ENCODE assay signal across 7 cellular contexts in genomic region chr19:29211041-29211440, GRCh38. TPM values are rescaled to one million over a fixed set of nuclear protein-coding genes. Genes with fewer than 3 reads are reported as not detected.
DNase-seq lines count a peak whose midpoint lies in the region; ATAC-seq, FAIRE-seq and TF ChIP-seq lines count a peak whose summit lies in the region.
"Not testable (repeated sequence)": the region's sequence is repeated elsewhere in the genome, so short reads cannot be mapped to it uniquely, and the experiment has no call there.

No MANE protein-coding gene starts in this region.

- peaks cover 15% of the 10 kb centered on the region; the same call in 1 of the 2 replicates for H3K27me3 ChIP-seq in MM.1S (replicated peaks; ENCODE audit: insufficient read depth, low read length)
- H3K27me3 ChIP-seq in GM12878 (replicated peaks in 1 of 2; ENCODE audit: control insufficient read depth in 2 of 2, insufficient read depth in 2 of 2, low read length in 1 of 2); esophagus muscularis mucosa; psoas muscle (ENCODE audit: insufficient read depth in 3 of 3, low read length in 2 of 3): not testable (repeated sequence)

- in situ Hi-C loops in GM12878 (cut with MboI) = loop anchor here (5.0 to 25.0 kb wide), 3 partner anchors 396 to 1424 kb away; partner anchors contain the start of genes C19orf12 and POP4

- not testable (repeated sequence) for H3F3A ChIP-seq in MM.1S (ENCODE audit: insufficient read depth, low read length)

- intact Hi-C loops in GM12878 (cut with micrococcal nuclease; ENCODE audit: unreplicated experiment) = loop anchor here (10.0 kb wide), 1 partner anchor 1416 kb away; no protein-coding TSS in a partner anchor
- intact Hi-C loops in esophagus muscularis mucosa (cut with DNase I) = not testable (repeated sequence)
- intact Hi-C loops in psoas muscle (cut with DNase I) = loop anchor here in 1 of 2 donors (5.0 kb wide), 1 partner anchor 46 kb away; no protein-coding TSS in a partner anchor

- peak overlapping the region; percentile 96 for H3K27ac Mint-ChIP-seq in activated CD4-positive, alpha-beta memory T cell treated with anti-CD3 and anti-CD28 coated beads, Interleukin-2, amount 10 ng/mL, durations not matched to agents 7 days and 5 days
- peak overlapping the region; percentile 96 for H3K27ac Mint-ChIP-seq in mesothelial cell of epicardium

- H3K9me3 ChIP-seq in MM.1S (replicated peaks; ENCODE audit: insufficient read depth, low read length); GM12878 (replicated peaks; ENCODE audit: control insufficient read depth, insufficient read depth, low read length); esophagus muscularis mucosa; psoas muscle: not testable (repeated sequence)

- TF ChIP-seq CTCF in MM.1S (IDR thresholded peaks at IDR 0.05; ENCODE audit: low read length); GM12878 (IDR thresholded peaks at IDR 0.05 in 2 of 3, conservative IDR thresholded peaks at IDR 0.05 in 1 of 3; ENCODE audit: control insufficient read depth in 2 of 3, extremely low read depth in 1 of 3, insufficient read depth in 1 of 3, low read depth in 3 of 3, low read length in 3 of 3); esophagus muscularis mucosa (IDR thresholded peaks at IDR 0.05); mesothelial cell of epicardium (IDR thresholded peaks at IDR 0.05; ENCODE audit: unreplicated experiment); psoas muscle (IDR thresholded peaks at IDR 0.05): not testable (repeated sequence)

- not testable (repeated sequence) for TF ChIP-seq POLR2A in GM12878 (IDR thresholded peaks at IDR 0.05; ENCODE audit: low read depth, low read length); esophagus muscularis mucosa (IDR thresholded peaks at IDR 0.05; ENCODE audit: low read depth)

- H3K9me2 ChIP-seq in MM.1S (replicated peaks; ENCODE audit: insufficient read depth, low read length) = not testable (repeated sequence)

- CTCF ChIA-PET in activated CD4-positive, alpha-beta memory T cell treated with anti-CD3 and anti-CD28 coated beads, Interleukin-2, amount 10 ng/mL, durations not matched to agents 7 days and 5 days (lab: Charles Lee); GM12878 (lab: Yijun Ruan, JAX): not testable (repeated sequence)

- H3K4me1 ChIP-seq in MM.1S (ENCODE audit: low read length); GM12878 (ENCODE audit: control insufficient read depth, insufficient read depth, low read length): not testable (repeated sequence)
- H3K4me1 ChIP-seq in esophagus muscularis mucosa = peaks cover 23 to 43% (median 36%) of the 10 kb centered on the region in 4 donors
- peaks cover 32% of the 10 kb centered on the region for H3K4me1 ChIP-seq in psoas muscle

- not testable (repeated sequence) for DNase-seq in MM.1S; activated CD4-positive, alpha-beta memory T cell treated with anti-CD3 and anti-CD28 coated beads, Interleukin-2, amount 10 ng/mL, durations not matched to agents 7 days and 5 days; GM12878 (ENCODE audit: low read depth, low spot score); mesothelial cell of epicardium (ENCODE audit: low spot score in 2 of 2, unreplicated experiment in 2 of 2); psoas muscle
- DNase-seq in esophagus muscularis mucosa (ENCODE audit: extremely low spot score) = peak; percentile 26

- peaks cover 57% of the 10 kb centered on the region for H3K36me3 Mint-ChIP-seq in activated CD4-positive, alpha-beta memory T cell treated with anti-CD3 and anti-CD28 coated beads, Interleukin-2, amount 10 ng/mL, durations not matched to agents 7 days and 5 days (ENCODE audit: low read depth)
- H3K36me3 Mint-ChIP-seq in mesothelial cell of epicardium = not testable (repeated sequence)

- SMC1A ChIA-PET in GM12878 (lab: Charles Lee; ENCODE audit: uncharacterized antibody, unreplicated experiment) = not testable (repeated sequence)

- peak overlapping the region; percentile 100; the same call in 1 of the 2 replicates for H3K4me3 ChIP-seq in GM08714 (ENCODE audit: low read length)
- not testable (repeated sequence) for H3K4me3 ChIP-seq in MM.1S (ENCODE audit: low read length)
- H3K4me3 ChIP-seq in GM12878 = peak overlapping the region; percentile 76
- peak overlapping the region in 3 of 4 donors; percentile 85 to 91 (median 91) for H3K4me3 ChIP-seq in esophagus muscularis mucosa
- H3K4me3 ChIP-seq in psoas muscle = peak overlapping the region; percentile 76

- H3K4me3 Mint-ChIP-seq in activated CD4-positive, alpha-beta memory T cell treated with anti-CD3 and anti-CD28 coated beads, Interleukin-2, amount 10 ng/mL, durations not matched to agents 7 days and 5 days = peak overlapping the region; percentile 97
- H3K4me3 Mint-ChIP-seq in mesothelial cell of epicardium = peak overlapping the region; percentile 82

- not testable (repeated sequence) for H3K9me3 Mint-ChIP-seq in activated CD4-positive, alpha-beta memory T cell treated with anti-CD3 and anti-CD28 coated beads, Interleukin-2, amount 10 ng/mL, durations not matched to agents 7 days and 5 days; mesothelial cell of epicardium

- H3K36me3 ChIP-seq in MM.1S (replicated peaks; ENCODE audit: insufficient read depth, low read length) = peaks cover 22% of the 10 kb centered on the region; the same call in 1 of the 2 replicates
- H3K36me3 ChIP-seq in GM12878 (ENCODE audit: control insufficient read depth in 2 of 2, insufficient read depth in 2 of 2, low read length in 1 of 2) = not testable (repeated sequence)
- H3K36me3 ChIP-seq in esophagus muscularis mucosa = peaks cover 5 to 17% (median 14%) of the 10 kb centered on the region in 4 donors
- peaks cover 7 to 18% of the 10 kb centered on the region in 2 donors for H3K36me3 ChIP-seq in psoas muscle (ENCODE audit: insufficient read depth in 1 of 2, low read depth in 1 of 2)

- H3K4me2 ChIP-seq in MM.1S (ENCODE audit: low read depth, low read length) (peak overlapping the region; percentile 77), GM12878 (ENCODE audit: control insufficient read depth, insufficient read depth) (peak overlapping the region; percentile 91)

- RAD21 ChIA-PET in GM12878 (lab: Charles Lee; ENCODE audit: unreplicated experiment) = not testable (repeated sequence)

- not testable (repeated sequence) for H3K9ac ChIP-seq in MM.1S (ENCODE audit: low read length); GM12878 (ENCODE audit: control insufficient read depth, insufficient read depth, low read length)

- POLR2A ChIA-PET in activated CD4-positive, alpha-beta memory T cell treated with anti-CD3 and anti-CD28 coated beads, Interleukin-2, amount 10 ng/mL, durations not matched to agents 7 days and 5 days (lab: Charles Lee) = interaction anchor here (1.5 kb wide), 1 partner anchor 505 kb away, joined by 4 read pairs; no protein-coding TSS in a partner anchor
- POLR2A ChIA-PET in GM12878 (lab: Charles Lee) = not testable (repeated sequence)

- BruUV-seq in GM12878 (replicated peaks; lab: Mats Ljungman, UMichigan) = not testable (repeated sequence)

- ATAC-seq in GM12878, psoas muscle: not testable (repeated sequence)

- not testable (repeated sequence) for H3K27ac ChIP-seq in MM.1S (ENCODE audit: low read length); GM12878 (ENCODE audit: control insufficient read depth, insufficient read depth); esophagus muscularis mucosa (replicated peaks in 1 of 4); psoas muscle

- H2AFZ ChIP-seq in MM.1S (ENCODE audit: low read length); GM12878 (ENCODE audit: control insufficient read depth, low read depth, low read length): not testable (repeated sequence)

- H3K4me1 Mint-ChIP-seq in activated CD4-positive, alpha-beta memory T cell treated with anti-CD3 and anti-CD28 coated beads, Interleukin-2, amount 10 ng/mL, durations not matched to agents 7 days and 5 days = peaks cover 47% of the 10 kb centered on the region
- peaks cover 23% of the 10 kb centered on the region for H3K4me1 Mint-ChIP-seq in mesothelial cell of epicardium

- TF ChIP-seq EP300 in GM12878 (IDR thresholded peaks at IDR 0.05; ENCODE audit: borderline replicate concordance in 1 of 2, control insufficient read depth in 1 of 2, low read depth in 2 of 2, low read length in 2 of 2); esophagus muscularis mucosa (IDR thresholded peaks at IDR 0.05): not testable (repeated sequence)

- H3K79me2 ChIP-seq in MM.1S (ENCODE audit: low read length) = peaks cover 58% of the 10 kb centered on the region
- peaks cover 38% of the 10 kb centered on the region for H3K79me2 ChIP-seq in GM12878 (ENCODE audit: control insufficient read depth, insufficient read depth, low read length)

- H3K27me3 Mint-ChIP-seq in activated CD4-positive, alpha-beta memory T cell treated with anti-CD3 and anti-CD28 coated beads, Interleukin-2, amount 10 ng/mL, durations not matched to agents 7 days and 5 days; mesothelial cell of epicardium (ENCODE audit: low read depth): not testable (repeated sequence)

- FAIRE-seq in GM12878 (lab: Jason Lieb, UNC) = not testable (repeated sequence)

- H4K20me1 ChIP-seq in MM.1S (ENCODE audit: insufficient read depth, low read length) = peaks cover 23% of the 10 kb centered on the region
- not testable (repeated sequence) for H4K20me1 ChIP-seq in GM12878 (ENCODE audit: control insufficient read depth, insufficient read depth)

- not testable (repeated sequence) for TF ChIP-seq RAD21 in GM12878 (IDR thresholded peaks at IDR 0.05; ENCODE audit: insufficient read depth, low read depth, low read length)

- 100% methylated on average over 3 of the region's 3 CpGs for WGBS in GM12878 (ENCODE audit: insufficient coverage, insufficient replicate concordance, low lambda C conversion rate, missing lambda C conversion rate)
- WGBS in esophagus muscularis mucosa = 93% methylated on average over 3 of the region's 3 CpGs
- WGBS in psoas muscle, 3 donors = 96 to 100% (median 98%) methylated on average over 2 of the region's 3 CpGs

RNA-seq across cellular contexts. Expression of gene UQCRFS1, which starts 1.9 kb away (rescaled TPM):
- 10 to 100 TPM; 32.6 to 35.4 TPM for total RNA-seq in activated CD4-positive, alpha-beta memory T cell treated with anti-CD3 and anti-CD28 coated beads, Interleukin-2, amount 10 ng/mL, durations not matched to agents 7 days and 5 days
- 25.2 and 26.3 TPM in 2 replicates for total RNA-seq in GM12878 (2013; cell fraction: nucleolus; rRNA removed)
- 76.0 and 79.5 TPM in 2 replicates for total RNA-seq in GM12878 (2014; rRNA removed)
- total RNA-seq in GM12878 (2014; rRNA removed; fragmentation: Illumina TruSeq; extraction: Trizol) = 48.7 and 50.0 TPM in 2 replicates
- total RNA-seq in GM12878 (2021) = 52.0 and 52.3 TPM in 2 replicates
- polyA plus RNA-seq in GM12878 (2011; ENCODE audit: low read depth) = 30.6 TPM
- polyA plus RNA-seq in GM12878 (2011; rRNA removed) = 95.5 and 103 TPM in 2 replicates
- polyA plus RNA-seq in GM12878 (2011; cell fraction: cytosol; rRNA removed) = 85.4 and 85.6 TPM in 2 replicates
- polyA plus RNA-seq in GM12878 (2011; cell fraction: nucleus; rRNA removed) = 40.8 and 41.6 TPM in 2 replicates
- polyA plus RNA-seq in GM12878 (2012) = 30.2 and 37.2 TPM in 2 replicates
- polyA plus RNA-seq in GM12878 (2014; fragmentation: Illumina TruSeq; extraction: Trizol) = 56.2 and 58.4 TPM in 2 replicates
- polyA plus RNA-seq in GM12878 (2014; fragmentation: Nextera tagmentation; extraction: Ambion mirVana) = 10 to 100 TPM in 1 of 2 experiments, 1 to 10 TPM in 1; 9.3 to 41.9 TPM
- polyA plus RNA-seq in GM12878 (2014; rRNA removed) = 76.0 and 87.6 TPM in 2 replicates
- 100 to 1,000 TPM; 119 to 125 TPM for polyA plus RNA-seq in GM12878 (2016; fragmentation: Nextera tagmentation; extraction: Ambion mirVana)
- 58.5 and 63.7 TPM in 2 replicates for polyA minus RNA-seq in GM12878 (2011; rRNA and poly(A)+ RNA removed)
- 15.5 and 19.5 TPM in 2 replicates for polyA minus RNA-seq in GM12878 (2011; cell fraction: cytosol; rRNA and poly(A)+ RNA removed)
- polyA minus RNA-seq in GM12878 (2011; cell fraction: nucleus; rRNA and poly(A)+ RNA removed) = 21.0 and 25.6 TPM in 2 replicates
- 10 to 100 TPM; 41.1 to 46.4 (median 43.3) TPM for total RNA-seq in esophagus muscularis mucosa
- total RNA-seq in mesothelial cell of epicardium = 24.9 to 26.1 TPM (median 25.5 TPM) in 3 replicates
- 100 to 1,000 TPM; 102 to 155 (median 109) TPM for total RNA-seq in psoas muscle
- polyA plus RNA-seq in psoas muscle = 100 to 1,000 TPM; 104 to 208 (median 108) TPM
